Comparison of ENCODE assay signal across 33 cellular contexts in genomic region chr14:28695109-28695508, GRCh38.
"Had no signal": no experiment of that assay in that cellular context is flagged by ENCODE, and none has a peak within 500 bp of the region (broad histone marks: within the 10 kb centered on the region; RNA-seq: fewer than 3 reads in every experiment).

No MANE protein-coding gene starts in this region.

- DNase-seq: activated effector memory CD4-positive, alpha-beta T cell treated with anti-CD3 and anti-CD28 coated beads, Interleukin-2, amount 50 U/mL, for 16 hours; activated effector memory CD4-positive, alpha-beta T cell treated with Interleukin-2 at 50 U/mL for 16 hours; activated gamma-delta T cell; activated gamma-delta T cell treated with Interleukin-2 at 50 U/mL for 16 hours; activated naive CD4-positive, alpha-beta T cell; activated naive CD4-positive, alpha-beta T cell treated with anti-CD3 and anti-CD28 coated beads for 36 hours; activated naive CD4-positive, alpha-beta T cell treated with anti-CD3 and anti-CD28 coated beads, Interleukin-2, amount 10 ng/mL, durations not matched to agents 7 days and 5 days; activated naive CD4-positive, alpha-beta T cell treated with anti-CD3 and anti-CD28 coated beads, Interleukin-2, amount 50 U/mL, for 16 hours; activated naive CD4-positive, alpha-beta T cell treated with Interleukin-2 at 50 U/mL for 16 hours; activated naive CD8-positive, alpha-beta T cell treated with anti-CD3 and anti-CD28 coated beads for 36 hours; activated naive CD8-positive, alpha-beta T cell treated with anti-CD3 and anti-CD28 coated beads, Interleukin-2, amount 10 ng/mL, durations not matched to agents 7 days and 5 days; activated naive CD8-positive, alpha-beta T cell treated with anti-CD3 and anti-CD28 coated beads, Interleukin-2, amount 50 U/mL, for 24 hours; activated T-cell treated with anti-CD3 and anti-CD28 coated beads, Interleukin-2, amount 50 U/mL, for 4 hours; activated T-cell treated with anti-CD3 and anti-CD28 coated beads, Interleukin-2, amount 50 U/mL, for 48 hours; activated T-cell treated with anti-CD3 and anti-CD28 coated beads, Interleukin-2, amount 50 U/mL, for 72 hours; adrenal gland; amniotic stem cell; amygdala; anterior cingulate cortex; aorta; body of pancreas; brain microvascular endothelial cell; caudate nucleus; central memory CD4-positive, alpha-beta T cell; cerebellar nuclear complex had no signal

- H3K36me3 ChIP-seq: adrenal gland, ascending aorta, brain microvascular endothelial cell, breast epithelium, cardiac muscle cell had no signal

- H3K27me3 ChIP-seq: adrenal gland, ascending aorta, body of pancreas, brain microvascular endothelial cell, breast epithelium, cardiac muscle cell had no signal

- ATAC-seq: activated naive CD4-positive, alpha-beta T cell treated with anti-CD3 and anti-CD28 coated beads, Interleukin-2, amount 50 U/mL, for 72 hours; activated naive CD8-positive, alpha-beta T cell treated with anti-CD3 and anti-CD28 coated beads, Interleukin-2, amount 50 U/mL, for 24 hours; activated T-cell treated with anti-CD3 and anti-CD28 coated beads, Interleukin-2, amount 50 U/mL, for 4 hours; activated T-cell treated with anti-CD3 and anti-CD28 coated beads, Interleukin-2, amount 50 U/mL, for 72 hours; activated T-helper 17 cell treated with anti-CD3 and anti-CD28 coated beads, Interleukin-2, amount 50 U/mL, for 72 hours; body of pancreas had no signal

- H3K27ac ChIP-seq: adrenal gland, ascending aorta, body of pancreas, brain microvascular endothelial cell, breast epithelium, cardiac muscle cell had no signal

- FAIRE-seq: astrocyte, bronchial epithelial cell, colon had no signal

- H3K4me3 ChIP-seq: adrenal gland, ascending aorta, body of pancreas, breast epithelium, cardiac muscle cell had no signal

- H3K4me1 ChIP-seq: adrenal gland, ascending aorta, body of pancreas, breast epithelium had no signal

- H3K9me3 ChIP-seq: adrenal gland, ascending aorta, body of pancreas, breast epithelium had no signal
